ENCODE assay signal across 28 cellular contexts in the genomic region with DNA sequence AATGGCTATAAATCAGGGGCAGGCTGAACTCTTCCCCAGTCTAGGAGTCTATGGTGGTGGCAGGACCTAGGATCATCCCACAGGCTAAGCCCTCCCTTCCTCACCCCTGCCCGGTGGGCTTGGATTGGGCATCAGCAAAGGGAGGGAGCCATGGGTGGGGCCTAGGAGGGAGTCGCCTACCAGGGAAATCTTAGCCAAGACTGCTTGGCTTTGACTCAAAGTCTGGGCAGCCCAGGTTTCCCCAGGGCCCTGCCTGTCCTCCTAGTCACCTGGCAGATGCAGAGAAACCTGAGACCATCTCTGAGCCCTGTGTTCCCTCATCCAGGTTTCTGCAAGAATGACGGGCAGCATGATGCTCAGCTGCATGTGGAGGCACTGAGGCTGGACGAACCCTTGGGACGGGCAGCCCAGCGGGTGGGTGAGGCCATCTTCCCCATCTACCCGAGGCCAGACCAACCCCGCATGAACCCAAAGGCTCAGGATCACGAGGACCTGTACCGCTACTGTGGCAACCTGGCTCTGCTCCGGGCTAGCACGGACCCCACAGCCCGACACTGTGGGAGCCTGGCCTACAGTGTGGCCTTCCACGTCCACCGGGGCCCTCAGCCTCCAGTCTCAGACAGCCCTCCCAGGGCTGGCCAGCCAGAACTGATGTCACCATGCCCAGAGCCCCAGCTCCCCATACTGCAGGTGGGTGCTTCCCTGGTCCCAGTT. TPM values are rescaled to one million over a fixed set of nuclear protein-coding genes. Genes with fewer than 3 reads are reported as not detected.
DNase-seq lines count a peak whose midpoint lies in the region; ATAC-seq and TF ChIP-seq lines count a peak whose summit lies in the region.
"Had no signal": no experiment of that assay in that cellular context is flagged by ENCODE, and none has a peak within 500 bp of the region (broad histone marks: within the 10 kb centered on the region; RNA-seq: fewer than 3 reads in every experiment).

No MANE protein-coding gene starts in this region.

- H3K9me3 Mint-ChIP-seq in MCF 10A (ENCODE audit: unreplicated experiment) = no peaks in the 10 kb centered on the region
- H3K9me3 Mint-ChIP-seq: CD8-positive, alpha-beta T cell; T-helper 1 cell treated with Interleukin-12 subunit alpha and Interleukin-12 subunit beta and Interleukin-4 antibody, amounts not matched to agents 30 μg/mL and 1 μg/mL, for 36 hours had no signal

- POLR2A ChIA-PET in MCF 10A (lab: Yijun Ruan, JAX) = no interaction called here
- POLR2A ChIA-PET in PC-3 (lab: Charles Lee; ENCODE audit: unreplicated experiment) = interaction anchor here (0.6 kb wide), 1 partner anchor 25 kb away, joined by 3 read pairs; no protein-coding TSS in a partner anchor

- DNase-seq in DMS 273 (lab: John Stamatoyannopoulos, UW; ENCODE audit: unreplicated experiment) = peak; percentile 29
- DNase-seq in DMS 273 treated with DMSO at 0.1 percent for 48 hours (lab: John Stamatoyannopoulos, UW) = no peak
- DNase-seq in MCF 10A (ENCODE audit: unreplicated experiment) = peak; percentile 76
- no peak for DNase-seq in breast epithelium (ENCODE audit: low spot score in 2 of 2)
- DNase-seq in PC-3 = peak; percentile 50
- no peak for DNase-seq in stimulated activated CD4-positive, alpha-beta T cell treated with anti-CD3 and anti-CD28 coated beads, Interleukin-4, amount 100 ng/mL, for 24 hours
- no peak for DNase-seq in upper lobe of right lung
- DNase-seq: Caco-2; CD8-positive, alpha-beta T cell; H7; KBM-7; MG63; NCI-H1105 treated with DMSO at 0.1 percent for 48 hours; NCI-H1694; NCI-H2029 treated with DMSO at 0.1 percent for 48 hours; NCI-H345; NCI-H510A treated with DMSO at 0.1 percent for 48 hours; NCI-H774; SK-N-SH; SW 1271 had no signal

- no peak for TF ChIP-seq CTCF in MCF 10A (IDR thresholded peaks at IDR 0.05; ENCODE audit: unreplicated experiment)
- TF ChIP-seq CTCF in breast epithelium (IDR thresholded peaks at IDR 0.05) = no peak
- no peak for TF ChIP-seq CTCF in PC-3 (conservative IDR thresholded peaks at IDR 0.05; ENCODE audit: low read depth, low read length)
- no peak for TF ChIP-seq CTCF in upper lobe of right lung (IDR thresholded peaks at IDR 0.05)

- H3K9ac ChIP-seq in PC-3 (ENCODE audit: low read length) = no peak overlapping the region
- H3K9ac ChIP-seq: SK-N-SH had no signal

- H3K4me3 Mint-ChIP-seq in MCF 10A (ENCODE audit: unreplicated experiment) = no peak overlapping the region
- H3K4me3 Mint-ChIP-seq: B cell; CD8-positive, alpha-beta T cell; T-helper 1 cell treated with Interleukin-12 subunit alpha and Interleukin-12 subunit beta and Interleukin-4 antibody, amounts not matched to agents 30 μg/mL and 1 μg/mL, for 36 hours had no signal

- BruUV-seq in MCF 10A (replicated peaks; lab: Mats Ljungman, UMichigan) (no TSS peak), PC-3 (replicated peaks; lab: Mats Ljungman, UMichigan) (no TSS peak)

- H3K4me1 ChIP-seq in breast epithelium (no peaks in the 10 kb centered on the region), PC-3 (ENCODE audit: insufficient read depth, low read length) (peaks cover 27% of the 10 kb centered on the region), upper lobe of right lung (no peaks in the 10 kb centered on the region)
- H3K4me1 ChIP-seq: Caco-2 had no signal

- H3K9me3 ChIP-seq in breast epithelium = no peaks in the 10 kb centered on the region
- no peaks in the 10 kb centered on the region for H3K9me3 ChIP-seq in PC-3 (ENCODE audit: low read length)
- H3K9me3 ChIP-seq in upper lobe of right lung = no peaks in the 10 kb centered on the region
- H3K9me3 ChIP-seq: Caco-2, MG63, SK-N-SH had no signal

- no peak for TF ChIP-seq POLR2A in breast epithelium (IDR thresholded peaks at IDR 0.05)

- no peaks in the 10 kb centered on the region for H4K20me1 ChIP-seq in PC-3 (ENCODE audit: low read length)

- H3K4me1 Mint-ChIP-seq in MCF 10A (ENCODE audit: insufficient read depth, unreplicated experiment) = peaks cover 18% of the 10 kb centered on the region
- H3K4me1 Mint-ChIP-seq: B cell had no signal

- no peak overlapping the region for H3K27ac Mint-ChIP-seq in MCF 10A (ENCODE audit: low read depth, unreplicated experiment)
- H3K27ac Mint-ChIP-seq: B cell; CD8-positive, alpha-beta T cell; T-helper 1 cell treated with Interleukin-12 subunit alpha and Interleukin-12 subunit beta and Interleukin-4 antibody, amounts not matched to agents 30 μg/mL and 1 μg/mL, for 36 hours had no signal

- no peak overlapping the region for H3K4me2 ChIP-seq in PC-3 (ENCODE audit: low read length)
- H3K4me2 ChIP-seq: SK-N-SH had no signal

- no peaks in the 10 kb centered on the region for H3K36me3 Mint-ChIP-seq in MCF 10A (ENCODE audit: insufficient read depth, unreplicated experiment)
- H3K36me3 Mint-ChIP-seq: CD8-positive, alpha-beta T cell had no signal

- ATAC-seq in PC-3 = no peak
- no peak for ATAC-seq in GM18907 (IDR thresholded peaks at IDR 0.05; ENCODE audit: unreplicated experiment)
- ATAC-seq in upper lobe of right lung = no peak
- ATAC-seq: CD8-positive, alpha-beta T cell; Panc1 had no signal

- no peaks in the 10 kb centered on the region for H3K79me2 ChIP-seq in PC-3 (ENCODE audit: low read length)

- no peaks in the 10 kb centered on the region for H3K9me2 ChIP-seq in PC-3 (replicated peaks; ENCODE audit: low read length)
- H3K9me2 ChIP-seq: SK-N-SH had no signal

- H2AFZ ChIP-seq in PC-3 (ENCODE audit: low read length) = no peak overlapping the region

- H3K27me3 ChIP-seq in breast epithelium (no peaks in the 10 kb centered on the region), PC-3 (ENCODE audit: low read length) (0 out of 2 replicates have a peak, but pooled peaks cover 3% of the 10 kb centered on the region), upper lobe of right lung (peaks cover 26% of the 10 kb centered on the region)
- H3K27me3 ChIP-seq: MG63 had no signal

- H3K27ac ChIP-seq in breast epithelium = no peak overlapping the region
- no peak overlapping the region for H3K27ac ChIP-seq in PC-3 (ENCODE audit: low read length)
- H3K27ac ChIP-seq in upper lobe of right lung = no peak overlapping the region
- H3K27ac ChIP-seq: 22Rv1, C4-2B, RWPE1 had no signal

- H3K36me3 ChIP-seq in breast epithelium (no peaks in the 10 kb centered on the region), PC-3 (ENCODE audit: low read depth, low read length) (no peaks in the 10 kb centered on the region), upper lobe of right lung (no peaks in the 10 kb centered on the region)
- H3K36me3 ChIP-seq: MG63 had no signal

- peaks cover 23% of the 10 kb centered on the region for H3K27me3 Mint-ChIP-seq in MCF 10A (ENCODE audit: insufficient read depth, unreplicated experiment)

- no peaks in the 10 kb centered on the region for H3F3A ChIP-seq in PC-3 (ENCODE audit: low read length, unreplicated experiment)

- intact Hi-C loops in MCF 10A (cut with micrococcal nuclease) (no loop called here), breast epithelium (cut with DNase I; ENCODE audit: low total_unique reads) (no loop called here), PC-3 (cut with micrococcal nuclease) (no loop called here), upper lobe of right lung (cut with DNase I) (no loop called here)

- H3K4me3 ChIP-seq in breast epithelium = no peak overlapping the region
- no peak overlapping the region for H3K4me3 ChIP-seq in PC-3 (ENCODE audit: low read length)
- no peak overlapping the region for H3K4me3 ChIP-seq in upper lobe of right lung
- H3K4me3 ChIP-seq: MG63 had no signal

- CTCF ChIA-PET in MCF 10A (lab: Yijun Ruan, JAX) = no interaction called here
- CTCF ChIA-PET in PC-3 (lab: Charles Lee) = no interaction called here

RNA-seq across cellular contexts. Expression of gene STRA6, which starts 15.7 kb away (rescaled TPM):
- total RNA-seq in MCF 10A (2022) (not detected in 2 replicates), breast epithelium (1 to 10 TPM in 1 of 3 donors, under 1 TPM in 1, not detected in 1; 0.98 to 1.0 TPM), PC-3 (2014; rRNA removed) (0.29 and 5.8 TPM in 2 replicates), upper lobe of right lung (not detected)
- total RNA-seq: B cell; CD8-positive, alpha-beta T cell; LHCN-M2 had no signal

RNA-seq across cellular contexts. Expression of gene CCDC33, which starts 17.8 kb away (rescaled TPM):
- total RNA-seq in MCF 10A (2022) (not detected in 2 replicates), breast epithelium (under 1 TPM in 1 of 3 donors, not detected in 2; 0.33 TPM), PC-3 (2014; rRNA removed) (0.77 TPM in 1 of 2 replicates, not detected in the other), upper lobe of right lung (not detected)
- total RNA-seq: B cell; Caco-2; CD8-positive, alpha-beta T cell; LHCN-M2 had no signal

RNA-seq across cellular contexts. Expression of gene ISLR, which starts 44.8 kb away (rescaled TPM):
- not detected in 2 replicates for total RNA-seq in MCF 10A (2022)
- 10 to 100 TPM; 49.2 to 88.0 (median 71.8) TPM for total RNA-seq in breast epithelium
- not detected in 2 replicates for total RNA-seq in PC-3 (2014; rRNA removed)
- total RNA-seq in upper lobe of right lung = 40.6 TPM
- total RNA-seq: B cell; Caco-2; CD8-positive, alpha-beta T cell had no signal

Comparison
In these comparisons a context has a peak if more than half of its experiments do, and no peak if none do; other contexts are left out.
1. DNase-seq: peak in DMS 273 (single experiment), MCF 10A (single experiment) and PC-3 (single experiment); none in DMS 273 treated with DMSO at 0.1 percent for 48 hours (single experiment), breast epithelium (0 of 2), stimulated activated CD4-positive, alpha-beta T cell treated with anti-CD3 and anti-CD28 coated beads, Interleukin-4, amount 100 ng/mL, for 24 hours (single experiment) and upper lobe of right lung (single experiment).
2. RNA of gene ISLR, which starts 44.8 kb away (total RNA-seq): 49.2 to 88.0 TPM in breast epithelium and 40.6 TPM in upper lobe of right lung (single experiment); not detected in MCF 10A and not detected in PC-3; every median in the first group is over 10 times any median in the second.